In genomic region chr10:30510184-30510931, GRCh38 we compare ENCODE assay signal across 7 cellular contexts.
DNase-seq lines count a peak whose midpoint lies in the region; ATAC-seq and TF ChIP-seq lines count a peak whose summit lies in the region.

No MANE protein-coding gene starts in this region.

- H3K27ac ChIP-seq in mammary epithelial cell (ENCODE audit: insufficient read depth, low read depth, low read length) = no peak overlapping the region

- no peak overlapping the region for H3K4me2 ChIP-seq in mammary epithelial cell (ENCODE audit: insufficient read depth, low read depth, low read length)

- H3K36me3 ChIP-seq in mammary epithelial cell (ENCODE audit: insufficient read depth, low read length) = no peaks in the 10 kb centered on the region

- WGBS in mammary epithelial cell (ENCODE audit: low coverage, missing lambda C conversion rate) = 48% methylated on average over 8 of the region's 8 CpGs

- in situ Hi-C loops in GM13976 (cut with MboI; ENCODE audit: low sequenced_read_pairs, unreplicated experiment) = no loop called here
- in situ Hi-C loops in mammary epithelial cell (cut with MboI; ENCODE audit: low sequenced_read_pairs in 2 of 2) = no loop called here

- no peaks in the 10 kb centered on the region for H3K9me3 ChIP-seq in mammary epithelial cell (replicated peaks; ENCODE audit: insufficient read depth, low read length)

- peaks cover 2% of the 10 kb centered on the region for H3K27me3 ChIP-seq in mammary epithelial cell (ENCODE audit: insufficient read depth, low read length)

- H3K4me3 ChIP-seq in mammary epithelial cell (replicated peaks in 1 of 3; ENCODE audit: insufficient read depth in 1 of 3, low read depth in 2 of 3, low read length in 3 of 3) = no peak overlapping the region

- TF ChIP-seq CTCF in GM13976 (IDR thresholded peaks at IDR 0.05; ENCODE audit: borderline replicate concordance, control extremely low read depth, extremely low read depth, insufficient read depth, missing control alignments) = no peak
- peak in 1 of 2 donors; percentile 27 for TF ChIP-seq CTCF in mammary epithelial cell (conservative IDR thresholded peaks at IDR 0.05 in 1 of 2, IDR thresholded peaks at IDR 0.05 in 1 of 2; ENCODE audit: extremely low read depth in 1 of 2, insufficient read depth in 1 of 2, low read depth in 1 of 2, low read length in 2 of 2)

- no peaks in the 10 kb centered on the region for H3K4me1 ChIP-seq in mammary epithelial cell (ENCODE audit: insufficient read depth, low read length)

- dilution Hi-C loops in mammary epithelial cell (cut with HindIII; ENCODE audit: low sequenced_read_pairs) = no loop called here

- CTCF ChIA-PET in mammary epithelial cell (lab: Charles Lee; ENCODE audit: low non-redundant PET) = no interaction called here

- no TSS peak for BruUV-seq in mammary epithelial cell (replicated peaks; lab: Mats Ljungman, UMichigan)

- H2AFZ ChIP-seq in mammary epithelial cell (ENCODE audit: low read depth, low read length) = no peak overlapping the region

- peak; percentile 58 for DNase-seq in GM13976 (ENCODE audit: low spot score)
- DNase-seq in M059J (ENCODE audit: low read depth) = peak; percentile 73
- peak; percentile 80 for DNase-seq in mammary epithelial cell
- DNase-seq in stimulated activated CD4-positive, alpha-beta T cell treated with anti-CD3 and anti-CD28 coated beads, Interleukin-1b, Interleukin-23, amount 100 ng/mL, for 48 hours = peak; percentile 33
- DNase-seq in activated gamma-delta T cell (lab: John Stamatoyannopoulos, UW) = no peak
- DNase-seq in NCI-H748 treated with DMSO at 0.1 percent for 48 hours (lab: John Stamatoyannopoulos, UW) = no peak

- no peak overlapping the region for H3K9ac ChIP-seq in mammary epithelial cell (ENCODE audit: insufficient read depth, low read length)

- peak; percentile 91 for ATAC-seq in GM21619 (IDR thresholded peaks at IDR 0.05; ENCODE audit: unreplicated experiment)

- H4K20me1 ChIP-seq in mammary epithelial cell (ENCODE audit: insufficient read depth, low read length) = no peaks in the 10 kb centered on the region

- intact Hi-C loops in mammary epithelial cell (cut with micrococcal nuclease) = no loop called here

- H3K79me2 ChIP-seq in mammary epithelial cell (ENCODE audit: insufficient read depth, low read length) = no peaks in the 10 kb centered on the region

Comparison
In these comparisons a context has a peak if more than half of its experiments do, and no peak if none do; other contexts are left out.
1. DNase-seq: peak in GM13976 (single experiment), M059J (single experiment), mammary epithelial cell (single experiment) and stimulated activated CD4-positive, alpha-beta T cell treated with anti-CD3 and anti-CD28 coated beads, Interleukin-1b, Interleukin-23, amount 100 ng/mL, for 48 hours (single experiment); none in activated gamma-delta T cell (single experiment) and NCI-H748 treated with DMSO at 0.1 percent for 48 hours (single experiment).